ENCODE assay signal across 8 cellular contexts in genomic region chr16:2267505-2267912, GRCh38. TPM values are rescaled to one million over a fixed set of nuclear protein-coding genes. Genes with fewer than 3 reads are reported as not detected.
DNase-seq lines count a peak whose midpoint lies in the region; ATAC-seq, FAIRE-seq and TF ChIP-seq lines count a peak whose summit lies in the region.
"Not testable (repeated sequence)": the region's sequence is repeated elsewhere in the genome, so short reads cannot be mapped to it uniquely, and the experiment has no call there.

No MANE protein-coding gene starts in this region.

- H3K9ac ChIP-seq in H1 (replicated peaks in 1 of 4; ENCODE audit: extremely low read depth in 1 of 4, low read depth in 3 of 4, low read length in 3 of 4) (peak overlapping the region; percentile 96 to 100 (median 98)), liver (ENCODE audit: low read depth in 1 of 2, low read length in 2 of 2) (peak overlapping the region; percentile 44 to 67), smooth muscle cell (ENCODE audit: low read depth) (peak overlapping the region; percentile 97)

- not testable (repeated sequence) for H3K23ac ChIP-seq in H1 (ENCODE audit: insufficient read length)

- H3K9me3 ChIP-seq in CD4-positive, CD25-positive, alpha-beta regulatory T cell (ENCODE audit: control insufficient read depth in 2 of 2, low read length in 2 of 2); H1 (ENCODE audit: insufficient read depth in 2 of 2, low read depth in 1 of 2, low read length in 1 of 2); liver (ENCODE audit: control insufficient read depth in 4 of 4, low read length in 3 of 4); smooth muscle cell (replicated peaks; ENCODE audit: low read depth): not testable (repeated sequence)

- not testable (repeated sequence) for H3K56ac ChIP-seq in H1 (replicated peaks; ENCODE audit: insufficient read length, low read depth, low read length)

- not testable (repeated sequence) for H2AFZ ChIP-seq in H1 (ENCODE audit: low read length)
- peak overlapping the region; percentile 94 for H2AFZ ChIP-seq in smooth muscle cell (ENCODE audit: low read depth)

- not testable (repeated sequence) for H3K14ac ChIP-seq in H1 (ENCODE audit: insufficient read length)

- not testable (repeated sequence) for H2BK120ac ChIP-seq in H1 (replicated peaks; ENCODE audit: low read depth, low read length)

- H3K36me3 Mint-ChIP-seq in CD4-positive, CD25-positive, alpha-beta regulatory T cell = not testable (repeated sequence)

- H3K4me2 ChIP-seq in H1 (ENCODE audit: insufficient read depth in 1 of 2, low read depth in 2 of 2, low read length in 2 of 2) (peak overlapping the region; percentile 78 to 93; a peak in 3 of 4 replicates), smooth muscle cell (peak overlapping the region; percentile 90)

- H3K4ac ChIP-seq in H1 (replicated peaks; ENCODE audit: insufficient read length, low read depth, low read length) = not testable (repeated sequence)

- CTCF ChIA-PET in H1 (lab: Charles Lee; ENCODE audit: partially characterized antibody) = not testable (repeated sequence)

- H4K20me1 ChIP-seq in H1 (replicated peaks in 1 of 2; ENCODE audit: control insufficient read depth in 1 of 2, insufficient read depth in 2 of 2, low read length in 2 of 2) = peaks cover 29 to 31% of the 10 kb centered on the region in 2 experiments
- H4K20me1 ChIP-seq in smooth muscle cell (ENCODE audit: low read depth) = peaks cover 70% of the 10 kb centered on the region

- not testable (repeated sequence) for H2BK12ac ChIP-seq in H1 (ENCODE audit: low read depth, low read length)

- not testable (repeated sequence) for H4K5ac ChIP-seq in H1 (ENCODE audit: insufficient read length, low read depth, low read length)

- not testable (repeated sequence) for H3K27me3 Mint-ChIP-seq in CD4-positive, CD25-positive, alpha-beta regulatory T cell

- peak overlapping the region; percentile 100 for H2BK5ac ChIP-seq in H1 (ENCODE audit: low read depth, low read length)

- TF ChIP-seq RAD21 in H1 (IDR thresholded peaks at IDR 0.05 in 1 of 2, conservative IDR thresholded peaks at IDR 0.05 in 1 of 2; ENCODE audit: low read depth in 2 of 2, low read length in 2 of 2); liver (IDR thresholded peaks at IDR 0.05): not testable (repeated sequence)

- not testable (repeated sequence) for H2BK15ac ChIP-seq in H1 (ENCODE audit: low read length)

- POLR2A ChIA-PET in H1 (lab: Charles Lee; ENCODE audit: partially characterized antibody) = interaction anchor here (1.2 to 13.7 kb wide), 2 partner anchors 12 to 30 kb away, joined by 4 to 228 read pairs; partner anchors contain the start of genes DNASE1L2 and ECI1

- H3K4me3 Mint-ChIP-seq in CD4-positive, CD25-positive, alpha-beta regulatory T cell = peak overlapping the region; percentile 95 to 98 (median 98)

- not testable (repeated sequence) for H3K9me3 Mint-ChIP-seq in CD4-positive, CD25-positive, alpha-beta regulatory T cell

- peak; percentile 43 to 49 for ATAC-seq in CD4-positive, CD25-positive, alpha-beta regulatory T cell (ENCODE audit: low read depth in 2 of 2)
- peak; percentile 52 for ATAC-seq in GM19438 (IDR thresholded peaks at IDR 0.05; ENCODE audit: low read depth, unreplicated experiment)
- ATAC-seq in HG02973 (IDR thresholded peaks at IDR 0.05; ENCODE audit: unreplicated experiment) = peak; percentile 49

- peak overlapping the region; percentile 96 to 99 (median 98) for H3K27ac Mint-ChIP-seq in CD4-positive, CD25-positive, alpha-beta regulatory T cell

- DNase-seq in CD4-positive, CD25-positive, alpha-beta regulatory T cell; H1 (ENCODE audit: low read depth in 1 of 2, low spot score in 2 of 2); smooth muscle cell (lab: John Stamatoyannopoulos, UW; ENCODE audit: unreplicated experiment): not testable (repeated sequence)
- peak; percentile 83 for DNase-seq in NCI-H146 (lab: John Stamatoyannopoulos, UW)
- peak; percentile 20 for DNase-seq in activated CD4-positive, alpha-beta T cell treated with anti-CD3 and anti-CD28 coated beads, Interleukin-2, amount 50 U/mL, for 1 hour

- H4K91ac ChIP-seq in H1 (replicated peaks; ENCODE audit: insufficient read length, low read length) = not testable (repeated sequence)

- H4K8ac ChIP-seq in H1 (ENCODE audit: extremely low read depth, insufficient read depth, low read length) = peak overlapping the region; percentile 100; the same call in 1 of the 2 replicates

- not testable (repeated sequence) for TF ChIP-seq POLR2A in H1 (IDR thresholded peaks at IDR 0.05; ENCODE audit: control extremely low read depth in 1 of 2, low read depth in 2 of 2, low read length in 2 of 2)

- TF ChIP-seq CTCF in H1 (IDR thresholded peaks at IDR 0.05; ENCODE audit: control extremely low read depth in 1 of 3, insufficient read depth in 1 of 3, low read depth in 1 of 3, low read length in 3 of 3); liver (IDR thresholded peaks at IDR 0.05; ENCODE audit: low read depth, low read length, missing input control); smooth muscle cell (IDR thresholded peaks at IDR 0.05; ENCODE audit: borderline replicate concordance, insufficient read depth, poor library complexity, severe bottlenecking): not testable (repeated sequence)

- H3K27me3 ChIP-seq in CD4-positive, CD25-positive, alpha-beta regulatory T cell (ENCODE audit: control insufficient read depth, insufficient read depth, low read length); H1 (replicated peaks in 1 of 4; ENCODE audit: control insufficient read depth in 3 of 4, extremely low read depth in 1 of 4, insufficient read depth in 3 of 4, low read length in 3 of 4); liver (ENCODE audit: control insufficient read depth in 4 of 4, insufficient read depth in 4 of 4, low read length in 3 of 4); smooth muscle cell (ENCODE audit: low read depth): not testable (repeated sequence)

- not testable (repeated sequence) for H2BK20ac ChIP-seq in H1 (ENCODE audit: low read length)

- H3F3A ChIP-seq in smooth muscle cell (ENCODE audit: low read depth) = not testable (repeated sequence)

- peaks cover 32% of the 10 kb centered on the region for H3K4me1 ChIP-seq in CD4-positive, CD25-positive, alpha-beta regulatory T cell (ENCODE audit: control insufficient read depth, insufficient read depth, low read length, poor library complexity, severe bottlenecking)
- not testable (repeated sequence) for H3K4me1 ChIP-seq in H1 (replicated peaks in 1 of 4; ENCODE audit: control insufficient read depth in 3 of 4, insufficient read depth in 4 of 4, low read length in 3 of 4)
- peaks cover 11 to 30% (median 26%) of the 10 kb centered on the region in 4 donors for H3K4me1 ChIP-seq in liver (ENCODE audit: control insufficient read depth in 4 of 4, insufficient read depth in 4 of 4, low read length in 3 of 4)
- peaks cover 10% of the 10 kb centered on the region for H3K4me1 ChIP-seq in smooth muscle cell (ENCODE audit: low read depth)

- H3K36me3 ChIP-seq in CD4-positive, CD25-positive, alpha-beta regulatory T cell (ENCODE audit: control insufficient read depth, insufficient read depth, low read length) = peaks cover 23% of the 10 kb centered on the region
- peaks cover 11 to 20% (median 17%) of the 10 kb centered on the region in 4 experiments for H3K36me3 ChIP-seq in H1 (ENCODE audit: control insufficient read depth in 2 of 4, insufficient read depth in 4 of 4, low read length in 3 of 4)
- H3K36me3 ChIP-seq in liver (ENCODE audit: control insufficient read depth in 4 of 4, insufficient read depth in 3 of 4, low read depth in 1 of 4, low read length in 3 of 4) = peaks cover 2 to 16% (median 6%) of the 10 kb centered on the region in 4 donors
- H3K36me3 ChIP-seq in smooth muscle cell (ENCODE audit: low read depth) = not testable (repeated sequence)

- H3K4me3 ChIP-seq in CD4-positive, CD25-positive, alpha-beta regulatory T cell (ENCODE audit: low read depth, low read length) = peak overlapping the region; percentile 69
- H3K4me3 ChIP-seq in H1 (ENCODE audit: extremely low read depth in 1 of 4, insufficient read depth in 2 of 4, low read depth in 3 of 4, low read length in 4 of 4) (peak overlapping the region; percentile 65 to 99 (median 94)), liver (ENCODE audit: low read depth in 1 of 3, low read length in 3 of 3) (peak overlapping the region; percentile 80 to 98 (median 86)), smooth muscle cell (peak overlapping the region; percentile 73)

- not testable (repeated sequence) for FAIRE-seq in H1 (lab: Jason Lieb, UNC)

- H3K79me1 ChIP-seq in H1 (ENCODE audit: low read depth, low read length) = peaks cover 15% of the 10 kb centered on the region

- 4% methylated on average over 18 of the region's 54 CpGs; no CpG with 5 or more reads in 1 of the 2 experiments for WGBS in H1 (ENCODE audit: extremely low coverage in 1 of 2, insufficient coverage in 1 of 2, insufficient read length in 1 of 2, insufficient replicate concordance in 2 of 2, low coverage in 1 of 2, low lambda C conversion rate in 2 of 2, missing lambda C conversion rate in 1 of 2), 2 experiments
- under 1% methylated on average over 54 of the region's 54 CpGs for WGBS in liver
- WGBS in smooth muscle cell (ENCODE audit: low lambda C conversion rate) = under 1% methylated on average over 50 of the region's 54 CpGs

- peaks cover 11 to 47% (median 35%) of the 10 kb centered on the region in 4 donors for H3K4me1 Mint-ChIP-seq in CD4-positive, CD25-positive, alpha-beta regulatory T cell

- H2AK5ac ChIP-seq in H1 (ENCODE audit: low read depth, low read length) = not testable (repeated sequence)

- H3K27ac ChIP-seq in CD4-positive, CD25-positive, alpha-beta regulatory T cell (ENCODE audit: insufficient read depth, low read length, poor library complexity, severe bottlenecking) = peak overlapping the region; percentile 95
- peak overlapping the region; percentile 99 for H3K27ac ChIP-seq in H1 (ENCODE audit: low read depth, low read length)
- H3K27ac ChIP-seq in liver (ENCODE audit: low read depth in 1 of 2, low read length in 2 of 2) = peak overlapping the region; percentile 98 to 100
- peak overlapping the region; percentile 93 for H3K27ac ChIP-seq in smooth muscle cell (ENCODE audit: low read depth)

- H3K79me2 ChIP-seq in H1 (ENCODE audit: control insufficient read depth in 1 of 2, insufficient read depth in 2 of 2, low read length in 2 of 2) (peaks cover 43 to 61% of the 10 kb centered on the region in 2 experiments), smooth muscle cell (ENCODE audit: low read depth) (peaks cover 72% of the 10 kb centered on the region)

- not testable (repeated sequence) for TF ChIP-seq EP300 in H1 (IDR thresholded peaks at IDR 0.05; ENCODE audit: borderline replicate concordance in 1 of 2, low read depth in 2 of 2, low read length in 2 of 2)

- H3K23me2 ChIP-seq in H1 (ENCODE audit: low read depth, low read length) = not testable (repeated sequence)

- H3K18ac ChIP-seq in H1 (ENCODE audit: extremely low read depth, low read length) = peak overlapping the region; percentile 90; the same call in 1 of the 2 replicates

RNA-seq across cellular contexts. Expression of gene RNPS1, which starts 0.4 kb away (rescaled TPM):
- 189 TPM for total RNA-seq in CD4-positive, CD25-positive, alpha-beta regulatory T cell
- 100 to 1,000 TPM; 189 to 230 (median 218) TPM for polyA plus RNA-seq in CD4-positive, CD25-positive, alpha-beta regulatory T cell
- total RNA-seq in H1 (2021; fragmentation: NEBNext Ultra II Directional; extraction: Animal tissue kit (Norgen Biotek cat#: 25700)) = 330 and 357 TPM in 2 replicates
- polyA plus RNA-seq in H1 (2011; rRNA removed) (350 and 516 TPM in 2 replicates), liver (10 to 100 TPM; 31.3 to 36.9 TPM), smooth muscle cell (192 and 206 TPM in 2 replicates)
- polyA plus RNA-seq in H1 (2011; cell fraction: cytosol; rRNA removed) = 390 TPM
- polyA plus RNA-seq in H1 (2011; cell fraction: nucleus; rRNA removed) = 343 TPM
- 265 to 341 TPM (median 323 TPM) in 4 replicates for polyA plus RNA-seq in H1 (2012, experiment 1 of 2)
- 331 TPM for polyA plus RNA-seq in H1 (2012, experiment 2 of 2)
- polyA plus RNA-seq in H1 (2013, experiment 1 of 2) = 282 TPM
- 281 TPM for polyA plus RNA-seq in H1 (2013, experiment 2 of 2)
- polyA minus RNA-seq in H1 (2011; rRNA and poly(A)+ RNA removed) = 137 and 199 TPM in 2 replicates
- polyA minus RNA-seq in H1 (2011; cell fraction: cytosol; rRNA and poly(A)+ RNA removed) = 150 TPM
- 141 TPM for polyA minus RNA-seq in H1 (2011; cell fraction: nucleus; rRNA and poly(A)+ RNA removed)
- total RNA-seq in liver (10 to 100 TPM; 36.5 to 38.2 TPM), smooth muscle cell (82.9 and 87.9 TPM in 2 replicates)

RNA-seq across cellular contexts. Expression of gene ECI1, which starts 16.1 kb away (rescaled TPM):
- 23.4 TPM for total RNA-seq in CD4-positive, CD25-positive, alpha-beta regulatory T cell
- 10 to 100 TPM; 49.0 to 62.8 (median 56.2) TPM for polyA plus RNA-seq in CD4-positive, CD25-positive, alpha-beta regulatory T cell
- total RNA-seq in H1 (2021; fragmentation: NEBNext Ultra II Directional; extraction: Animal tissue kit (Norgen Biotek cat#: 25700)) = 79.5 and 80.0 TPM in 2 replicates
- polyA plus RNA-seq in H1 (2011; rRNA removed) = 151 and 154 TPM in 2 replicates
- 133 TPM for polyA plus RNA-seq in H1 (2011; cell fraction: cytosol; rRNA removed)
- polyA plus RNA-seq in H1 (2011; cell fraction: nucleus; rRNA removed) = 128 TPM
- 67.8 to 120 TPM (median 104 TPM) in 4 replicates for polyA plus RNA-seq in H1 (2012, experiment 1 of 2)
- polyA plus RNA-seq in H1 (2012, experiment 2 of 2) = 83.0 TPM
- polyA plus RNA-seq in H1 (2013, experiment 1 of 2) = 59.9 TPM
- polyA plus RNA-seq in H1 (2013, experiment 2 of 2) = 52.9 TPM
- polyA minus RNA-seq in H1 (2011; rRNA and poly(A)+ RNA removed) = 20.6 and 24.2 TPM in 2 replicates
- 42.8 TPM for polyA minus RNA-seq in H1 (2011; cell fraction: cytosol; rRNA and poly(A)+ RNA removed)
- polyA minus RNA-seq in H1 (2011; cell fraction: nucleus; rRNA and poly(A)+ RNA removed) = 39.6 TPM
- 10 to 100 TPM; 36.8 to 53.0 TPM for total RNA-seq in liver
- polyA plus RNA-seq in liver = 100 to 1,000 TPM; 106 to 107 TPM
- total RNA-seq in smooth muscle cell = 23.6 and 45.7 TPM in 2 replicates
- 86.9 and 89.2 TPM in 2 replicates for polyA plus RNA-seq in smooth muscle cell

RNA-seq across cellular contexts. Expression of gene DNASE1L2, which starts 31.3 kb away (rescaled TPM):
- total RNA-seq in CD4-positive, CD25-positive, alpha-beta regulatory T cell = 0.37 TPM
- polyA plus RNA-seq in CD4-positive, CD25-positive, alpha-beta regulatory T cell = not detected
- 0.19 and 0.35 TPM in 2 replicates for total RNA-seq in H1 (2021; fragmentation: NEBNext Ultra II Directional; extraction: Animal tissue kit (Norgen Biotek cat#: 25700))
- polyA plus RNA-seq in H1 (2011; rRNA removed) (0.75 and 0.97 TPM in 2 replicates), liver (under 1 TPM; 0.13 to 0.20 TPM), smooth muscle cell (0.25 and 1.6 TPM in 2 replicates)
- 0.41 TPM for polyA plus RNA-seq in H1 (2011; cell fraction: cytosol; rRNA removed)
- 2.0 TPM for polyA plus RNA-seq in H1 (2011; cell fraction: nucleus; rRNA removed)
- 0.20 to 0.64 TPM (median 0.42 TPM) in 4 replicates for polyA plus RNA-seq in H1 (2012, experiment 1 of 2)
- 0.24 TPM for polyA plus RNA-seq in H1 (2012, experiment 2 of 2)
- 0.28 TPM for polyA plus RNA-seq in H1 (2013, experiment 1 of 2)
- 0.22 TPM for polyA plus RNA-seq in H1 (2013, experiment 2 of 2)
- polyA minus RNA-seq in H1 (2011; rRNA and poly(A)+ RNA removed) = 0.09 and 0.12 TPM in 2 replicates
- not detected for polyA minus RNA-seq in H1 (2011; cell fraction: cytosol; rRNA and poly(A)+ RNA removed)
- polyA minus RNA-seq in H1 (2011; cell fraction: nucleus; rRNA and poly(A)+ RNA removed) = 0.60 TPM
- total RNA-seq in liver (under 1 TPM; 0.37 to 0.67 TPM), smooth muscle cell (0.13 TPM in 1 of 2 replicates, not detected in the other)

RNA-seq across cellular contexts. Expression of gene E4F1, which starts 44.1 kb away (rescaled TPM):
- total RNA-seq in CD4-positive, CD25-positive, alpha-beta regulatory T cell = 38.7 TPM
- polyA plus RNA-seq in CD4-positive, CD25-positive, alpha-beta regulatory T cell = 10 to 100 TPM; 11.6 to 15.7 (median 14.4) TPM
- total RNA-seq in H1 (2021; fragmentation: NEBNext Ultra II Directional; extraction: Animal tissue kit (Norgen Biotek cat#: 25700)) = 21.9 and 22.2 TPM in 2 replicates
- polyA plus RNA-seq in H1 (2011; rRNA removed) (27.0 and 34.2 TPM in 2 replicates), liver (10 to 100 TPM in 1 of 2 donors, 1 to 10 TPM in 1; 4.4 to 11.0 TPM), smooth muscle cell (22.4 and 25.9 TPM in 2 replicates)
- polyA plus RNA-seq in H1 (2011; cell fraction: cytosol; rRNA removed) = 31.8 TPM
- polyA plus RNA-seq in H1 (2011; cell fraction: nucleus; rRNA removed) = 122 TPM
- 10.7 to 22.9 TPM (median 21.9 TPM) in 4 replicates for polyA plus RNA-seq in H1 (2012, experiment 1 of 2)
- 12.4 TPM for polyA plus RNA-seq in H1 (2012, experiment 2 of 2)
- polyA plus RNA-seq in H1 (2013, experiment 1 of 2) = 15.0 TPM
- 11.6 TPM for polyA plus RNA-seq in H1 (2013, experiment 2 of 2)
- polyA minus RNA-seq in H1 (2011; rRNA and poly(A)+ RNA removed) = 7.6 and 10.1 TPM in 2 replicates
- 18.4 TPM for polyA minus RNA-seq in H1 (2011; cell fraction: cytosol; rRNA and poly(A)+ RNA removed)
- polyA minus RNA-seq in H1 (2011; cell fraction: nucleus; rRNA and poly(A)+ RNA removed) = 24.6 TPM
- total RNA-seq in liver (10 to 100 TPM; 16.5 to 19.1 TPM), smooth muscle cell (12.1 and 17.1 TPM in 2 replicates)

RNA-seq across cellular contexts. Expression of gene PGP, which starts 52.9 kb away (rescaled TPM):
- total RNA-seq in CD4-positive, CD25-positive, alpha-beta regulatory T cell = 14.2 TPM
- polyA plus RNA-seq in CD4-positive, CD25-positive, alpha-beta regulatory T cell = 10 to 100 TPM in 2 of 4 donors, 1 to 10 TPM in 2; 6.1 to 13.4 (median 8.8) TPM
- 30.9 and 32.6 TPM in 2 replicates for total RNA-seq in H1 (2021; fragmentation: NEBNext Ultra II Directional; extraction: Animal tissue kit (Norgen Biotek cat#: 25700))
- polyA plus RNA-seq in H1 (2011; rRNA removed) = 55.9 and 63.9 TPM in 2 replicates
- 44.0 TPM for polyA plus RNA-seq in H1 (2011; cell fraction: cytosol; rRNA removed)
- polyA plus RNA-seq in H1 (2011; cell fraction: nucleus; rRNA removed) = 81.1 TPM
- 20.8 to 40.2 TPM (median 35.0 TPM) in 4 replicates for polyA plus RNA-seq in H1 (2012, experiment 1 of 2)
- 26.7 TPM for polyA plus RNA-seq in H1 (2012, experiment 2 of 2)
- polyA plus RNA-seq in H1 (2013, experiment 1 of 2) = 54.8 TPM
- polyA plus RNA-seq in H1 (2013, experiment 2 of 2) = 48.7 TPM
- 9.5 and 10.9 TPM in 2 replicates for polyA minus RNA-seq in H1 (2011; rRNA and poly(A)+ RNA removed)
- polyA minus RNA-seq in H1 (2011; cell fraction: cytosol; rRNA and poly(A)+ RNA removed) = 18.8 TPM
- 28.7 TPM for polyA minus RNA-seq in H1 (2011; cell fraction: nucleus; rRNA and poly(A)+ RNA removed)
- 1 to 10 TPM; 5.8 to 9.9 TPM for total RNA-seq in liver
- polyA plus RNA-seq in liver = 1 to 10 TPM; 3.4 to 6.8 TPM
- 17.2 and 21.6 TPM in 2 replicates for total RNA-seq in smooth muscle cell
- 30.1 and 32.9 TPM in 2 replicates for polyA plus RNA-seq in smooth muscle cell
